8 cellular contexts compared by ENCODE assay signal in genomic region chr4:77994194-77994721, GRCh38.
DNase-seq lines count a peak whose midpoint lies in the region; ATAC-seq and TF ChIP-seq lines count a peak whose summit lies in the region.

No MANE protein-coding gene starts in this region.

- H3K4me2 ChIP-seq in DOHH2 (ENCODE audit: low read length) (no peak overlapping the region), GM23338 (no peak overlapping the region)

- peak overlapping the region; percentile 76 for H3K27ac Mint-ChIP-seq in GM23338

- H3K27ac ChIP-seq in DOHH2 (ENCODE audit: low read depth, low read length) (no peak overlapping the region), GM23338 (ENCODE audit: low read depth) (no peak overlapping the region)

- no peaks in the 10 kb centered on the region for H3K4me1 ChIP-seq in DOHH2 (ENCODE audit: control insufficient read depth, low read length)
- H3K4me1 ChIP-seq in GM23338 (ENCODE audit: insufficient read depth) = peaks cover 25% of the 10 kb centered on the region

- H3K4me3 ChIP-seq in DOHH2 (ENCODE audit: low read length) (no peak overlapping the region), GM23338 (no peak overlapping the region)

- H3K4me3 Mint-ChIP-seq in GM23338 = no peak overlapping the region; the same call in 2 of the 3 replicates

- H3F3A ChIP-seq in DOHH2 (ENCODE audit: control insufficient read depth, insufficient read depth) (no peaks in the 10 kb centered on the region), GM23338 (replicated peaks; ENCODE audit: low read depth) (no peaks in the 10 kb centered on the region)

- ATAC-seq in GM23338 (peak; percentile 99), GM21723 (IDR thresholded peaks at IDR 0.05; ENCODE audit: unreplicated experiment) (no peak)

- H3K79me2 ChIP-seq in DOHH2 (ENCODE audit: control insufficient read depth, low read length) (no peaks in the 10 kb centered on the region), GM23338 (replicated peaks; ENCODE audit: insufficient read depth) (no peaks in the 10 kb centered on the region)

- H3K9me2 ChIP-seq in DOHH2 (replicated peaks; ENCODE audit: control insufficient read depth, low read length) (no peaks in the 10 kb centered on the region), GM23338 (ENCODE audit: insufficient read depth) (peaks cover 6% of the 10 kb centered on the region; the same call in 1 of the 2 replicates)

- TF ChIP-seq CTCF in DOHH2 (IDR thresholded peaks at IDR 0.05; ENCODE audit: low read depth, low read length, poor library complexity, severe bottlenecking) (peak; percentile 58), GM23338 (conservative IDR thresholded peaks at IDR 0.05; ENCODE audit: low read depth in 2 of 2) (peak; percentile 81 to 85)

- no peaks in the 10 kb centered on the region for H3K36me3 ChIP-seq in DOHH2 (ENCODE audit: control insufficient read depth, low read length)
- H3K36me3 ChIP-seq in GM23338 (ENCODE audit: insufficient read depth) = no peaks in the 10 kb centered on the region

- peaks cover 3% of the 10 kb centered on the region; the same call in 1 of the 2 replicates for H3K9me3 ChIP-seq in DOHH2 (ENCODE audit: control insufficient read depth, insufficient read depth, low read length)

- DNase-seq in GM23338 (ENCODE audit: low spot score) = peak; percentile 96
- DNase-seq in RKO (ENCODE audit: low spot score) = peak; percentile 72
- DNase-seq in foreskin melanocyte = peak; percentile 57
- DNase-seq in putamen (ENCODE audit: low spot score) = peak; percentile 15
- DNase-seq in NCI-H446 (lab: John Stamatoyannopoulos, UW) = no peak
- no peak for DNase-seq in NCI-H1092 (lab: John Stamatoyannopoulos, UW)

- H4K20me1 ChIP-seq in DOHH2 (ENCODE audit: control insufficient read depth, insufficient read depth, low read depth, low read length) (no peaks in the 10 kb centered on the region), GM23338 (replicated peaks; ENCODE audit: insufficient read depth) (no peaks in the 10 kb centered on the region)

- no peaks in the 10 kb centered on the region for H3K9me3 Mint-ChIP-seq in GM23338

- H3K36me3 Mint-ChIP-seq in GM23338 (ENCODE audit: low read depth) = no peaks in the 10 kb centered on the region

- peaks cover 42% of the 10 kb centered on the region for H3K4me1 Mint-ChIP-seq in GM23338

- H3K27me3 ChIP-seq in DOHH2 (ENCODE audit: control insufficient read depth, low read length) (0 out of 2 replicates have a peak, but pooled peaks cover 3% of the 10 kb centered on the region), GM23338 (ENCODE audit: insufficient read depth) (no peaks in the 10 kb centered on the region)

- no peaks in the 10 kb centered on the region for H3K27me3 Mint-ChIP-seq in GM23338 (ENCODE audit: insufficient read depth, low read depth, poor library complexity)

- H2AFZ ChIP-seq in GM23338 = no peak overlapping the region

TF ChIP-seq in GM23338, 12 proteins besides CTCF, POLR2A, EP300 and RAD21:
- TF ChIP-seq, protein P1, sequence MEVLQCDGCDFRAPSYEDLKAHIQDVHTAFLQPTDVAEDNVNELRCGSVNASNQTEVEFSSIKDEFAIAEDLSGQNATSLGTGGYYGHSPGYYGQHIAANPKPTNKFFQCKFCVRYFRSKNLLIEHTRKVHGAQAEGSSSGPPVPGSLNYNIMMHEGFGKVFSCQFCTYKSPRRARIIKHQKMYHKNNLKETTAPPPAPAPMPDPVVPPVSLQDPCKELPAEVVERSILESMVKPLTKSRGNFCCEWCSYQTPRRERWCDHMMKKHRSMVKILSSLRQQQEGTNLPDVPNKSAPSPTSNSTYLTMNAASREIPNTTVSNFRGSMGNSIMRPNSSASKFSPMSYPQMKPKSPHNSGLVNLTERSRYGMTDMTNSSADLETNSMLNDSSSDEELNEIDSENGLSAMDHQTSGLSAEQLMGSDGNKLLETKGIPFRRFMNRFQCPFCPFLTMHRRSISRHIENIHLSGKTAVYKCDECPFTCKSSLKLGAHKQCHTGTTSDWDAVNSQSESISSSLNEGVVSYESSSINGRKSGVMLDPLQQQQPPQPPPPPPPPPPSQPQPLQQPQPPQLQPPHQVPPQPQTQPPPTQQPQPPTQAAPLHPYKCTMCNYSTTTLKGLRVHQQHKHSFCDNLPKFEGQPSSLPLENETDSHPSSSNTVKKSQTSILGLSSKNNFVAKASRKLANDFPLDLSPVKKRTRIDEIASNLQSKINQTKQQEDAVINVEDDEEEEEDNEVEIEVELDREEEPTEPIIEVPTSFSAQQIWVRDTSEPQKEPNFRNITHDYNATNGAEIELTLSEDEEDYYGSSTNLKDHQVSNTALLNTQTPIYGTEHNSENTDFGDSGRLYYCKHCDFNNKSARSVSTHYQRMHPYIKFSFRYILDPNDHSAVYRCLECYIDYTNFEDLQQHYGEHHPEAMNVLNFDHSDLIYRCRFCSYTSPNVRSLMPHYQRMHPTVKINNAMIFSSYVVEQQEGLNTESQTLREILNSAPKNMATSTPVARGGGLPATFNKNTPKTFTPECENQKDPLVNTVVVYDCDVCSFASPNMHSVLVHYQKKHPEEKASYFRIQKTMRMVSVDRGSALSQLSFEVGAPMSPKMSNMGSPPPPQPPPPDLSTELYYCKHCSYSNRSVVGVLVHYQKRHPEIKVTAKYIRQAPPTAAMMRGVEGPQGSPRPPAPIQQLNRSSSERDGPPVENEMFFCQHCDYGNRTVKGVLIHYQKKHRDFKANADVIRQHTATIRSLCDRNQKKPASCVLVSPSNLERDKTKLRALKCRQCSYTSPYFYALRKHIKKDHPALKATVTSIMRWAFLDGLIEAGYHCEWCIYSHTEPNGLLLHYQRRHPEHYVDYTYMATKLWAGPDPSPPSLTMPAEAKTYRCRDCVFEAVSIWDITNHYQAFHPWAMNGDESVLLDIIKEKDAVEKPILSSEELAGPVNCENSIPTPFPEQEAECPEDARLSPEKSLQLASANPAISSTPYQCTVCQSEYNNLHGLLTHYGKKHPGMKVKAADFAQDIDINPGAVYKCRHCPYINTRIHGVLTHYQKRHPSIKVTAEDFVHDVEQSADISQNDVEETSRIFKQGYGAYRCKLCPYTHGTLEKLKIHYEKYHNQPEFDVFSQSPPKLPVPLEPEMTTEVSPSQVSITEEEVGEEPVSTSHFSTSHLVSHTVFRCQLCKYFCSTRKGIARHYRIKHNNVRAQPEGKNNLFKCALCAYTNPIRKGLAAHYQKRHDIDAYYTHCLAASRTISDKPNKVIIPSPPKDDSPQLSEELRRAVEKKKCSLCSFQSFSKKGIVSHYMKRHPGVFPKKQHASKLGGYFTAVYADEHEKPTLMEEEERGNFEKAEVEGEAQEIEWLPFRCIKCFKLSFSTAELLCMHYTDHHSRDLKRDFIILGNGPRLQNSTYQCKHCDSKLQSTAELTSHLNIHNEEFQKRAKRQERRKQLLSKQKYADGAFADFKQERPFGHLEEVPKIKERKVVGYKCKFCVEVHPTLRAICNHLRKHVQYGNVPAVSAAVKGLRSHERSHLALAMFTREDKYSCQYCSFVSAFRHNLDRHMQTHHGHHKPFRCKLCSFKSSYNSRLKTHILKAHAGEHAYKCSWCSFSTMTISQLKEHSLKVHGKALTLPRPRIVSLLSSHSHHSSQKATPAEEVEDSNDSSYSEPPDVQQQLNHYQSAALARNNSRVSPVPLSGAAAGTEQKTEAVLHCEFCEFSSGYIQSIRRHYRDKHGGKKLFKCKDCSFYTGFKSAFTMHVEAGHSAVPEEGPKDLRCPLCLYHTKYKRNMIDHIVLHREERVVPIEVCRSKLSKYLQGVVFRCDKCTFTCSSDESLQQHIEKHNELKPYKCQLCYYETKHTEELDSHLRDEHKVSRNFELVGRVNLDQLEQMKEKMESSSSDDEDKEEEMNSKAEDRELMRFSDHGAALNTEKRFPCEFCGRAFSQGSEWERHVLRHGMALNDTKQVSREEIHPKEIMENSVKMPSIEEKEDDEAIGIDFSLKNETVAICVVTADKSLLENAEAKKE (CRISPR knock-in tag; IDR thresholded peaks at IDR 0.05) = peak; percentile 35; the same call in 1 of the 2 replicates
- TF ChIP-seq ZNF114 (CRISPR knock-in tag; IDR thresholded peaks at IDR 0.05) = no peak

Comparison
In these comparisons a context has a peak if more than half of its experiments do, and no peak if none do; other contexts are left out.
1. DNase-seq: peak in GM23338 (single experiment), RKO (single experiment), foreskin melanocyte (single experiment) and putamen (single experiment); none in NCI-H446 (0 of 2) and NCI-H1092 (single experiment).